Comparison of ENCODE assay signal across 14 cellular contexts in the genomic region with DNA sequence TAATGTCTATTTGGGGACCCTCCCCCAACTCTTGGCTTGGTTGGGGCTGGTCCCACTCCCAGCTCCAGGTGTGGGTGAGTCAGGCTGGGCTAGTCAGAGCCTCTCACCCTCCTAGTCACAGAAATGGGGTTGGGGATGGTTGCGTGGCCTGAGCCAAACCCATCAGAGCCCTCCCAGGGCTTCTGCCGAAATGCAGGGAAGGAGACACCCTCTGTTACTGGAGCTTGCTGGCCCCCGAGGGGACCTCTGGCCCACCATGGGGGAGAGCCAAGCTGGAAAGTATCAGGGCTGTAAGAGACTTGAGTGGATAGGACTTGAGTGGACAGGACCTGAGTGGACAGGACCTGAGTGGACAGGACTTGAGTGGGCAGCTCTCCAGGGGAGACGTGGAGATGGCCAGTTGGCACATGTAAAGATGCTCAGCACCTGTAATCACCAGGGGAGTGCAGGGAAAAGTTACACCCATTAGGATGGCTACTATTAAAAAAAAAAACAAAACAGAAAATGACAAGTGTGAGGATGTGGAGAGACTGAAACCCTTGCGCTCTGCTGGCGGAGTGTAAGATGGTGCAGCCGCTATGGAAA. TPM values are rescaled to one million over a fixed set of nuclear protein-coding genes. Genes with fewer than 3 reads are reported as not detected.
DNase-seq lines count a peak whose midpoint lies in the region; ATAC-seq and TF ChIP-seq lines count a peak whose summit lies in the region.
"Had no signal": no experiment of that assay in that cellular context is flagged by ENCODE, and none has a peak within 500 bp of the region (broad histone marks: within the 10 kb centered on the region; RNA-seq: fewer than 3 reads in every experiment).

No MANE protein-coding gene starts in this region.

- H3K4me1 Mint-ChIP-seq in naive B cell, result peaks cover 9 to 15% (median 9%) of the 10 kb centered on the region in 3 donors

- no peaks in the 10 kb centered on the region for H3K36me3 Mint-ChIP-seq in naive B cell

- H3K4me3 Mint-ChIP-seq in naive B cell, result peak overlapping the region; percentile 80 to 93 (median 88)

- peak overlapping the region; percentile 63 for H3K9ac ChIP-seq in adipocyte (ENCODE audit: low read length)

- TF ChIP-seq POLR2A in heart left ventricle (IDR thresholded peaks at IDR 0.05), result no peak

- no peak for TF ChIP-seq CTCF in heart left ventricle (IDR thresholded peaks at IDR 0.05)

- peak overlapping the region in 3 of 6 donors; percentile 13 to 37 (median 28) for H3K27ac Mint-ChIP-seq in naive B cell

- H3K9me3 ChIP-seq in heart left ventricle (no peaks in the 10 kb centered on the region), adipocyte (ENCODE audit: control insufficient read depth, low read length) (peaks cover under 1% of the 10 kb centered on the region)
- H3K9me3 ChIP-seq: BE2C, colonic mucosa had no signal

- no peak for ATAC-seq in heart left ventricle
- no peak for ATAC-seq in Right ventricle myocardium superior (ENCODE audit: poor library complexity)
- no peak for ATAC-seq in naive B cell (ENCODE audit: low read depth in 2 of 2)
- no peak for ATAC-seq in HG02938 (IDR thresholded peaks at IDR 0.05; ENCODE audit: unreplicated experiment)

- H3K4me3 ChIP-seq in heart left ventricle (no peak overlapping the region), adipocyte (ENCODE audit: low read length) (no peak overlapping the region)

- peaks cover 0 to 4% (median 0%) of the 10 kb centered on the region in 7 donors for H3K9me3 Mint-ChIP-seq in naive B cell

- no peak overlapping the region for H3K27ac ChIP-seq in heart left ventricle
- H3K27ac ChIP-seq: colonic mucosa had no signal

- 91 to 96% (median 95%) methylated on average over 6 to 7 of the region's 7 CpGs for WGBS in heart left ventricle, 4 donors

- H3K27me3 ChIP-seq in heart left ventricle (peaks cover 0 to 30% (median 0%) of the 10 kb centered on the region in 9 donors), adipocyte (replicated peaks; ENCODE audit: control insufficient read depth, insufficient read depth, low read length) (no peaks in the 10 kb centered on the region)
- H3K27me3 ChIP-seq: BE2C had no signal

- H3K4me1 ChIP-seq in heart left ventricle (peaks cover 0 to 31% (median 16%) of the 10 kb centered on the region in 12 donors), adipocyte (ENCODE audit: control insufficient read depth, insufficient read depth, low read length) (peaks cover 9% of the 10 kb centered on the region)
- H3K4me1 ChIP-seq: BE2C had no signal

- H3K36me3 ChIP-seq in heart left ventricle (no peaks in the 10 kb centered on the region), adipocyte (ENCODE audit: control insufficient read depth, insufficient read depth, low read length, severe bottlenecking) (no peaks in the 10 kb centered on the region)
- H3K36me3 ChIP-seq: BE2C, colonic mucosa had no signal

- DNase-seq in heart left ventricle (peak in 3 of 5 donors; percentile 2 to 21 (median 13)), Right ventricle myocardium superior (no peak), adipocyte (ENCODE audit: low read depth) (no peak), naive B cell (no peak), NCI-H1694 (lab: John Stamatoyannopoulos, UW) (no peak)
- no peak for DNase-seq in stimulated activated naive CD4-positive, alpha-beta T cell treated with Interleukin-2 at 50 U/mL for 16 hours (lab: John Stamatoyannopoulos, UW)
- no peak for DNase-seq in stimulated activated CD4-positive, alpha-beta T cell treated with anti-CD3 and anti-CD28 coated beads, Interleukin-15, amount 100 ng/mL, for 24 hours
- DNase-seq: colonic mucosa; foreskin fibroblast; NCI-H1436; NCI-H524 treated with DMSO at 0.1 percent for 48 hours; stimulated activated CD4-positive, alpha-beta T cell treated with anti-CD3 and anti-CD28 coated beads, Interleukin-12 subunit alpha, Interleukin-12 subunit beta, amount 100 ng/mL, for 4 hours had no signal

- intact Hi-C loops in heart left ventricle (cut with DNase I), result loop anchor here in 3 of 10 donors (5.0 to 10.0 kb wide), 3 partner anchors 45 to 57 kb away; partner anchors contain the start of gene ADARB1 (in 1 of the 3)
- intact Hi-C loops in Right ventricle myocardium superior (cut with DNase I), result no loop called here

- peaks cover 19 to 56% (median 38%) of the 10 kb centered on the region in 3 donors for H3K27me3 Mint-ChIP-seq in naive B cell

RNA-seq across cellular contexts. Expression of gene ADARB1, which starts 56.9 kb away (rescaled TPM):
- 10 to 100 TPM in 8 of 9 donors, 1 to 10 TPM in 1; 6.9 to 16.3 (median 12.1) TPM for total RNA-seq in heart left ventricle
- 10 to 100 TPM in 1 of 2 donors, 1 to 10 TPM in 1; 8.9 to 11.5 TPM for polyA plus RNA-seq in heart left ventricle
- total RNA-seq in Right ventricle myocardium superior, result 11.6 TPM
- polyA plus RNA-seq in naive B cell (ENCODE audit: low read depth in 6 of 6), result 10 to 100 TPM; 19.9 to 63.5 (median 28.7) TPM

Comparison
In these comparisons a context has a peak if more than half of its experiments do, and no peak if none do; other contexts are left out.
1. DNase-seq: peak in heart left ventricle (3 of 5); none in Right ventricle myocardium superior (single experiment), adipocyte (single experiment), naive B cell (single experiment), NCI-H1694 (single experiment), stimulated activated naive CD4-positive, alpha-beta T cell treated with Interleukin-2 at 50 U/mL for 16 hours (single experiment) and stimulated activated CD4-positive, alpha-beta T cell treated with anti-CD3 and anti-CD28 coated beads, Interleukin-15, amount 100 ng/mL, for 24 hours (single experiment).